In genomic region chr17:72445055-72445991, GRCh38 we compare ENCODE assay signal across 21 cellular contexts.
DNase-seq lines count a peak whose midpoint lies in the region; ATAC-seq, FAIRE-seq and TF ChIP-seq lines count a peak whose summit lies in the region.
"Had no signal": no experiment of that assay in that cellular context is flagged by ENCODE, and none has a peak within 500 bp of the region (broad histone marks: within the 10 kb centered on the region; RNA-seq: fewer than 3 reads in every experiment).

No MANE protein-coding gene starts in this region.

- H3K36me3 ChIP-seq in colonic mucosa (no peaks in the 10 kb centered on the region), small intestine (ENCODE audit: control insufficient read depth in 2 of 2, insufficient read depth in 2 of 2, low read length in 2 of 2) (no peaks in the 10 kb centered on the region)
- H3K36me3 ChIP-seq: breast epithelium, ovary had no signal

- intact Hi-C loops in colonic mucosa (cut with DNase I) (no loop called here), right cardiac atrium (cut with DNase I) (no loop called here)

- 37 to 68% (median 61%) methylated on average over 23 to 26 of the region's 26 CpGs for WGBS in small intestine, 3 donors
- WGBS in right cardiac atrium: 91% methylated on average over 26 of the region's 26 CpGs

- H3K27ac ChIP-seq in colonic mucosa (peak overlapping the region; percentile 87), small intestine (ENCODE audit: low read depth in 1 of 2, low read length in 1 of 2) (peak overlapping the region; percentile 91 to 94), right cardiac atrium (ENCODE audit: low read length) (no peak overlapping the region)
- H3K27ac ChIP-seq: breast epithelium, ovary had no signal

- TF ChIP-seq CTCF in colonic mucosa (IDR thresholded peaks at IDR 0.05): no peak

- peak overlapping the region in 1 of 2 donors; percentile 80 for H3K9ac ChIP-seq in colonic mucosa (ENCODE audit: low read depth in 2 of 2, low read length in 2 of 2)

- no peak for ATAC-seq in HG03457 (IDR thresholded peaks at IDR 0.05; ENCODE audit: unreplicated experiment)
- ATAC-seq in right cardiac atrium: no peak
- ATAC-seq: GM12878, left lobe of liver had no signal

- peaks cover 7% of the 10 kb centered on the region for H3K4me1 ChIP-seq in colonic mucosa
- H3K4me1 ChIP-seq in small intestine (ENCODE audit: control insufficient read depth in 2 of 2, insufficient read depth in 1 of 2, low read depth in 1 of 2, low read length in 1 of 2): peaks cover 9 to 14% of the 10 kb centered on the region in 2 donors
- H3K4me1 ChIP-seq in right cardiac atrium (ENCODE audit: control insufficient read depth, insufficient read depth, low read length): no peaks in the 10 kb centered on the region
- H3K4me1 ChIP-seq: breast epithelium had no signal

- no peaks in the 10 kb centered on the region for H3K9me3 ChIP-seq in colonic mucosa
- no peaks in the 10 kb centered on the region for H3K9me3 ChIP-seq in small intestine (ENCODE audit: control insufficient read depth, low read depth)
- H3K9me3 ChIP-seq in right cardiac atrium (ENCODE audit: control insufficient read depth, low read length): no peaks in the 10 kb centered on the region
- H3K9me3 ChIP-seq: breast epithelium, ovary had no signal

- no peak for DNase-seq in HTR-8/SVneo (ENCODE audit: insufficient read length, low spot score)
- peak; percentile 84 for DNase-seq in colonic mucosa
- DNase-seq in medulla oblongata (ENCODE audit: extremely low spot score): peak; percentile 46
- DNase-seq in small intestine: peak; percentile 87
- no peak for DNase-seq in NCI-H69 (lab: John Stamatoyannopoulos, UW)
- no peak for DNase-seq in NCI-H1092 (lab: John Stamatoyannopoulos, UW)
- no peak for DNase-seq in right cardiac atrium
- DNase-seq: activated CD4-positive, alpha-beta T cell treated with anti-CD3 and anti-CD28 coated beads for 4 hours; dermis blood vessel endothelial cell; HCEC 1CT; KG1; MV-4-11; NCI-H2029; NCI-H446 treated with DMSO at 0.1 percent for 48 hours; ovary; stimulated activated CD4-positive, alpha-beta T cell treated with anti-CD3 and anti-CD28 coated beads, Interleukin-2, amount 100 ng/mL, for 48 hours had no signal

- FAIRE-seq in HTR-8/SVneo (lab: Jason Lieb, UNC) (peak; percentile 16), small intestine (lab: Jason Lieb, UNC) (no peak)
- FAIRE-seq: GM12878, TTC549 had no signal

- H3K4me3 ChIP-seq in colonic mucosa: no peak overlapping the region
- H3K4me3 ChIP-seq in small intestine (ENCODE audit: low read depth in 1 of 2, low read length in 2 of 2): no peak overlapping the region
- no peak overlapping the region for H3K4me3 ChIP-seq in right cardiac atrium (ENCODE audit: low read length)
- H3K4me3 ChIP-seq: breast epithelium, GM12878, ovary had no signal

- H3K27me3 ChIP-seq in colonic mucosa (no peaks in the 10 kb centered on the region), small intestine (ENCODE audit: control insufficient read depth in 2 of 2, insufficient read depth in 2 of 2, low read length in 2 of 2) (no peaks in the 10 kb centered on the region), right cardiac atrium (ENCODE audit: control insufficient read depth, insufficient read depth) (no peaks in the 10 kb centered on the region)
- H3K27me3 ChIP-seq: breast epithelium, ovary had no signal

Comparison
In these comparisons a context has a peak if more than half of its experiments do, and no peak if none do; other contexts are left out.
1. DNase-seq: peak in colonic mucosa (single experiment), medulla oblongata (single experiment) and small intestine (single experiment); none in HTR-8/SVneo (single experiment), NCI-H69 (single experiment), NCI-H1092 (single experiment) and right cardiac atrium (0 of 3).